ENCODE assay signal across 12 cellular contexts in the genomic region with DNA sequence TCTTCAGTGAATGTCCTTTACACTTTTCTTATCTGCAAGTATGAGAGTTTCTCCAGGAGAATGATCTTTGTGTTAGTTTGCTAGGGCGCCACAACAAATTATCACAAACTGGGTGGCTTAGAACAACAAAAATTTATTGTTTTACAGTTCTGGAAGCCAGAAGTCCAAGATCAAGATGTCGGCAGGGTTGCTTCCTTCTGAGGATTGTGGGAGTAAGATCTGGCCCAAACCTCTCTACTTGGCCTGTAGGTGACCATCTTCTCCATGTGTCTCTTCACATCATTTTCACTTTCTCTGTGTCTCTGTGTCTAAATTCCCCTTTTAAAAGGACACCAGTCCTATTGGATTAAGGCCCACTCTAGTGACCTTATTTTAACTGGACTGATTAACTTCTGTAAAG.
A peak's percentile ranks its signal among the peaks of the same experiment; 100 is the strongest.
DNase-seq lines count a peak whose midpoint lies in the region; ATAC-seq, FAIRE-seq and TF ChIP-seq lines count a peak whose summit lies in the region.
"Had no signal": no experiment of that assay in that cellular context is flagged by ENCODE, and none has a peak within 500 bp of the region (broad histone marks: within the 10 kb centered on the region; RNA-seq: fewer than 3 reads in every experiment).

No MANE protein-coding gene starts in this region.

- DNase-seq in activated CD8-positive, alpha-beta T cell treated with anti-CD3 and anti-CD28 coated beads for 36 hours: no peak
- DNase-seq in activated CD8-positive, alpha-beta T cell treated with anti-CD3 and anti-CD28 coated beads, Interleukin-2, amount 10 ng/mL, durations not matched to agents 7 days and 5 days: no peak
- DNase-seq in M059J (ENCODE audit: low read depth) (peak; percentile 65), choroid plexus epithelial cell (ENCODE audit: low read depth) (peak; percentile 81), small intestine (peak; percentile 43), Peyer's patch (no peak)
- no peak for DNase-seq in activated naive CD4-positive, alpha-beta T cell treated with anti-CD3 and anti-CD28 coated beads, Interleukin-2, amount 50 U/mL, for 16 hours
- DNase-seq: activated T-cell treated with anti-CD3 and anti-CD28 coated beads, Interleukin-2, amount 50 U/mL, for 48 hours; kidney; NCI-H1436 treated with DMSO at 0.1 percent for 48 hours; stimulated activated naive CD4-positive, alpha-beta T cell treated with Interleukin-2 at 50 U/mL for 16 hours had no signal

- no peak overlapping the region for H3K27ac Mint-ChIP-seq in activated CD8-positive, alpha-beta T cell treated with anti-CD3 and anti-CD28 coated beads for 36 hours
- H3K27ac Mint-ChIP-seq in activated CD8-positive, alpha-beta T cell treated with anti-CD3 and anti-CD28 coated beads, Interleukin-2, amount 10 ng/mL, durations not matched to agents 7 days and 5 days: no peak overlapping the region

- POLR2A ChIA-PET in activated CD8-positive, alpha-beta T cell treated with anti-CD3 and anti-CD28 coated beads for 36 hours (lab: Charles Lee): no interaction called here
- POLR2A ChIA-PET in activated CD8-positive, alpha-beta T cell treated with anti-CD3 and anti-CD28 coated beads, Interleukin-2, amount 10 ng/mL, durations not matched to agents 7 days and 5 days (lab: Charles Lee): no interaction called here

- no peak for FAIRE-seq in small intestine (lab: Jason Lieb, UNC)

- H3K27me3 ChIP-seq in small intestine (ENCODE audit: control insufficient read depth in 2 of 2, insufficient read depth in 2 of 2, low read length in 2 of 2): no peaks in the 10 kb centered on the region
- no peaks in the 10 kb centered on the region for H3K27me3 ChIP-seq in Peyer's patch

- peaks cover 2% of the 10 kb centered on the region for H3K27me3 Mint-ChIP-seq in activated CD8-positive, alpha-beta T cell treated with anti-CD3 and anti-CD28 coated beads for 36 hours
- H3K27me3 Mint-ChIP-seq in activated CD8-positive, alpha-beta T cell treated with anti-CD3 and anti-CD28 coated beads, Interleukin-2, amount 10 ng/mL, durations not matched to agents 7 days and 5 days (ENCODE audit: low read depth): peaks cover 15% of the 10 kb centered on the region

- no peaks in the 10 kb centered on the region for H3K36me3 Mint-ChIP-seq in activated CD8-positive, alpha-beta T cell treated with anti-CD3 and anti-CD28 coated beads for 36 hours (ENCODE audit: low read depth)
- H3K36me3 Mint-ChIP-seq in activated CD8-positive, alpha-beta T cell treated with anti-CD3 and anti-CD28 coated beads, Interleukin-2, amount 10 ng/mL, durations not matched to agents 7 days and 5 days (ENCODE audit: low read depth): no peaks in the 10 kb centered on the region

- no peak overlapping the region for H3K4me3 Mint-ChIP-seq in activated CD8-positive, alpha-beta T cell treated with anti-CD3 and anti-CD28 coated beads for 36 hours
- H3K4me3 Mint-ChIP-seq in activated CD8-positive, alpha-beta T cell treated with anti-CD3 and anti-CD28 coated beads, Interleukin-2, amount 10 ng/mL, durations not matched to agents 7 days and 5 days: no peak overlapping the region

- no peaks in the 10 kb centered on the region for H3K4me1 Mint-ChIP-seq in activated CD8-positive, alpha-beta T cell treated with anti-CD3 and anti-CD28 coated beads for 36 hours (ENCODE audit: low read depth)
- H3K4me1 Mint-ChIP-seq in activated CD8-positive, alpha-beta T cell treated with anti-CD3 and anti-CD28 coated beads, Interleukin-2, amount 10 ng/mL, durations not matched to agents 7 days and 5 days (ENCODE audit: low read depth): no peaks in the 10 kb centered on the region

- intact Hi-C loops in activated CD8-positive, alpha-beta T cell treated with anti-CD3 and anti-CD28 coated beads for 36 hours (cut with micrococcal nuclease): no loop called here

- H3K27ac ChIP-seq in small intestine (ENCODE audit: low read depth in 1 of 2, low read length in 1 of 2) (no peak overlapping the region), Peyer's patch (no peak overlapping the region)

- H3K36me3 ChIP-seq in small intestine (ENCODE audit: control insufficient read depth in 2 of 2, insufficient read depth in 2 of 2, low read length in 2 of 2): no peaks in the 10 kb centered on the region
- no peaks in the 10 kb centered on the region for H3K36me3 ChIP-seq in Peyer's patch

- TF ChIP-seq POLR2A in Peyer's patch (IDR thresholded peaks at IDR 0.05): no peak

- CTCF ChIA-PET in activated CD8-positive, alpha-beta T cell treated with anti-CD3 and anti-CD28 coated beads for 36 hours (lab: Charles Lee): interaction anchor here (1.0 kb wide), 1 partner anchor 20 kb away, joined by 3 read pairs; no protein-coding TSS in a partner anchor
- CTCF ChIA-PET in activated CD8-positive, alpha-beta T cell treated with anti-CD3 and anti-CD28 coated beads, Interleukin-2, amount 10 ng/mL, durations not matched to agents 7 days and 5 days (lab: Charles Lee): interaction anchor here (0.6 kb wide), 1 partner anchor 1731 kb away, joined by 3 read pairs; no protein-coding TSS in a partner anchor

- peak; percentile 20 for TF ChIP-seq CTCF in activated CD8-positive, alpha-beta T cell treated with anti-CD3 and anti-CD28 coated beads for 36 hours (IDR thresholded peaks at IDR 0.05)
- TF ChIP-seq CTCF in choroid plexus epithelial cell (conservative IDR thresholded peaks at IDR 0.05; ENCODE audit: low read depth, low read length) (peak; percentile 80), Peyer's patch (IDR thresholded peaks at IDR 0.05) (peak in 2 of 6 experiments; percentile 35 to 43)

- no peaks in the 10 kb centered on the region for H3K9me3 ChIP-seq in small intestine (ENCODE audit: control insufficient read depth, low read depth)
- no peaks in the 10 kb centered on the region for H3K9me3 ChIP-seq in Peyer's patch

- peaks cover 6% of the 10 kb centered on the region for H3K9me3 Mint-ChIP-seq in activated CD8-positive, alpha-beta T cell treated with anti-CD3 and anti-CD28 coated beads for 36 hours
- H3K9me3 Mint-ChIP-seq in activated CD8-positive, alpha-beta T cell treated with anti-CD3 and anti-CD28 coated beads, Interleukin-2, amount 10 ng/mL, durations not matched to agents 7 days and 5 days (ENCODE audit: insufficient read depth): peaks cover 4% of the 10 kb centered on the region

- H3K4me3 ChIP-seq in choroid plexus epithelial cell (ENCODE audit: low read depth, low read length) (no peak overlapping the region), small intestine (ENCODE audit: low read depth in 1 of 2, low read length in 2 of 2) (no peak overlapping the region), Peyer's patch (no peak overlapping the region)

- 21 to 65% (median 39%) methylated on average over 2 of the region's 2 CpGs for WGBS in small intestine, 3 donors

- peak; percentile 34 for ATAC-seq in activated CD8-positive, alpha-beta T cell treated with anti-CD3 and anti-CD28 coated beads for 36 hours
- no peak for ATAC-seq in activated CD8-positive, alpha-beta T cell treated with anti-CD3 and anti-CD28 coated beads, Interleukin-2, amount 10 ng/mL, durations not matched to agents 7 days and 5 days
- ATAC-seq in GM19452 (IDR thresholded peaks at IDR 0.05; ENCODE audit: unreplicated experiment): no peak

- H3K4me1 ChIP-seq in small intestine (ENCODE audit: control insufficient read depth in 2 of 2, insufficient read depth in 1 of 2, low read depth in 1 of 2, low read length in 1 of 2) (no peaks in the 10 kb centered on the region), Peyer's patch (no peaks in the 10 kb centered on the region)

Comparison
In these comparisons a context has a peak if more than half of its experiments do, and no peak if none do; other contexts are left out.
1. DNase-seq: peak in M059J (single experiment), choroid plexus epithelial cell (single experiment) and small intestine (single experiment); none in activated CD8-positive, alpha-beta T cell treated with anti-CD3 and anti-CD28 coated beads for 36 hours (single experiment), activated CD8-positive, alpha-beta T cell treated with anti-CD3 and anti-CD28 coated beads, Interleukin-2, amount 10 ng/mL, durations not matched to agents 7 days and 5 days (single experiment), Peyer's patch (0 of 3) and activated naive CD4-positive, alpha-beta T cell treated with anti-CD3 and anti-CD28 coated beads, Interleukin-2, amount 50 U/mL, for 16 hours (single experiment).